Comparison of ENCODE assay signal across 12 cellular contexts in genomic region chr16:84986102-84986501, GRCh38. TPM values are rescaled to one million over a fixed set of nuclear protein-coding genes. Genes with fewer than 3 reads are reported as not detected.
DNase-seq lines count a peak whose midpoint lies in the region; ATAC-seq and TF ChIP-seq lines count a peak whose summit lies in the region.
"Had no signal": no experiment of that assay in that cellular context is flagged by ENCODE, and none has a peak within 500 bp of the region (broad histone marks: within the 10 kb centered on the region; RNA-seq: fewer than 3 reads in every experiment).

No MANE protein-coding gene starts in this region.

- no peaks in the 10 kb centered on the region for H3F3A ChIP-seq in smooth muscle cell (ENCODE audit: low read depth)

- no peaks in the 10 kb centered on the region for H3K27me3 Mint-ChIP-seq in activated CD4-positive, alpha-beta memory T cell treated with anti-CD3 and anti-CD28 coated beads for 36 hours
- H3K27me3 Mint-ChIP-seq in activated CD4-positive, alpha-beta memory T cell treated with anti-CD3 and anti-CD28 coated beads, Interleukin-2, amount 10 ng/mL, durations not matched to agents 7 days and 5 days, result no peaks in the 10 kb centered on the region
- H3K27me3 Mint-ChIP-seq in activated CD4-positive, alpha-beta T cell treated with anti-CD3 and anti-CD28 coated beads, Interleukin-2, amount 10 ng/mL, durations not matched to agents 24 days and 14 days, result no peaks in the 10 kb centered on the region
- H3K27me3 Mint-ChIP-seq: progenitor cell of endocrine pancreas, type B pancreatic cell had no signal

- peaks cover 44% of the 10 kb centered on the region for H3K36me3 Mint-ChIP-seq in activated CD4-positive, alpha-beta memory T cell treated with anti-CD3 and anti-CD28 coated beads for 36 hours
- peaks cover 43% of the 10 kb centered on the region for H3K36me3 Mint-ChIP-seq in activated CD4-positive, alpha-beta memory T cell treated with anti-CD3 and anti-CD28 coated beads, Interleukin-2, amount 10 ng/mL, durations not matched to agents 7 days and 5 days (ENCODE audit: low read depth)
- peaks cover 44% of the 10 kb centered on the region for H3K36me3 Mint-ChIP-seq in activated CD4-positive, alpha-beta T cell treated with anti-CD3 and anti-CD28 coated beads, Interleukin-2, amount 10 ng/mL, durations not matched to agents 24 days and 14 days (ENCODE audit: low read depth)

- WGBS in esophagus muscularis mucosa, result 96% methylated on average over 20 of the region's 22 CpGs
- whole genome bisulfite sequencing in smooth muscle cell (ENCODE audit: low lambda C conversion rate), result 97% methylated on average over 22 of the region's 22 CpGs
- 95 to 96% methylated on average over 21 to 22 of the region's 22 CpGs for WGBS in thyroid gland, 2 donors

- H2AFZ ChIP-seq in smooth muscle cell (ENCODE audit: low read depth), result no peak overlapping the region

- TF ChIP-seq POLR2A in esophagus muscularis mucosa (IDR thresholded peaks at IDR 0.05; ENCODE audit: low read depth), result no peak
- no peak for TF ChIP-seq POLR2A in thyroid gland (IDR thresholded peaks at IDR 0.05)

- CTCF ChIA-PET in activated CD4-positive, alpha-beta memory T cell treated with anti-CD3 and anti-CD28 coated beads for 36 hours (lab: Charles Lee), result interaction anchor here (0.9 to 1.6 kb wide), 5 partner anchors 8 to 248 kb away, joined by 3 to 8 read pairs (median 3); no protein-coding TSS in a partner anchor
- CTCF ChIA-PET in activated CD4-positive, alpha-beta memory T cell treated with anti-CD3 and anti-CD28 coated beads, Interleukin-2, amount 10 ng/mL, durations not matched to agents 7 days and 5 days (lab: Charles Lee), result interaction anchor here (1.2 kb wide), 1 partner anchor 15 kb away, joined by 3 read pairs; no protein-coding TSS in a partner anchor

- intact Hi-C loops in activated CD4-positive, alpha-beta memory T cell treated with anti-CD3 and anti-CD28 coated beads for 36 hours (cut with micrococcal nuclease), result no loop called here
- intact Hi-C loops in activated CD4-positive, alpha-beta T cell treated with anti-CD3 and anti-CD28 coated beads, Interleukin-2, amount 10 ng/mL, durations not matched to agents 24 days and 14 days (cut with micrococcal nuclease), result no loop called here
- intact Hi-C loops in esophagus muscularis mucosa (cut with DNase I), result no loop called here
- intact Hi-C loops in thyroid gland (cut with DNase I), result no loop called here

- H4K20me1 ChIP-seq in smooth muscle cell (ENCODE audit: low read depth), result peaks cover 78% of the 10 kb centered on the region

- H3K4me1 Mint-ChIP-seq in activated CD4-positive, alpha-beta memory T cell treated with anti-CD3 and anti-CD28 coated beads for 36 hours (ENCODE audit: low read depth), result peaks cover 29% of the 10 kb centered on the region
- peaks cover 3% of the 10 kb centered on the region for H3K4me1 Mint-ChIP-seq in activated CD4-positive, alpha-beta memory T cell treated with anti-CD3 and anti-CD28 coated beads, Interleukin-2, amount 10 ng/mL, durations not matched to agents 7 days and 5 days
- H3K4me1 Mint-ChIP-seq in activated CD4-positive, alpha-beta T cell treated with anti-CD3 and anti-CD28 coated beads, Interleukin-2, amount 10 ng/mL, durations not matched to agents 24 days and 14 days, result peaks cover 4% of the 10 kb centered on the region

- no peak overlapping the region for H3K4me3 ChIP-seq in esophagus muscularis mucosa
- no peak overlapping the region for H3K4me3 ChIP-seq in smooth muscle cell
- H3K4me3 ChIP-seq in thyroid gland (replicated peaks in 1 of 3), result no peak overlapping the region
- H3K4me3 ChIP-seq: SK-N-MC had no signal

- no peak overlapping the region for H3K4me2 ChIP-seq in smooth muscle cell

- H3K79me2 ChIP-seq in smooth muscle cell (ENCODE audit: low read depth), result peaks cover 38% of the 10 kb centered on the region

- ATAC-seq in HG03520 (IDR thresholded peaks at IDR 0.05; ENCODE audit: unreplicated experiment), result no peak

- H3K27ac Mint-ChIP-seq in activated CD4-positive, alpha-beta memory T cell treated with anti-CD3 and anti-CD28 coated beads for 36 hours, result peak overlapping the region; percentile 72
- H3K27ac Mint-ChIP-seq in activated CD4-positive, alpha-beta memory T cell treated with anti-CD3 and anti-CD28 coated beads, Interleukin-2, amount 10 ng/mL, durations not matched to agents 7 days and 5 days, result no peak overlapping the region
- peak overlapping the region; percentile 25 for H3K27ac Mint-ChIP-seq in activated CD4-positive, alpha-beta T cell treated with anti-CD3 and anti-CD28 coated beads, Interleukin-2, amount 10 ng/mL, durations not matched to agents 24 days and 14 days

- H3K4me1 ChIP-seq in esophagus muscularis mucosa (peaks cover 19 to 52% (median 35%) of the 10 kb centered on the region in 4 donors), smooth muscle cell (ENCODE audit: low read depth) (no peaks in the 10 kb centered on the region), thyroid gland (no peaks in the 10 kb centered on the region)

- H3K9ac ChIP-seq in smooth muscle cell (ENCODE audit: low read depth), result no peak overlapping the region

- H3K27me3 ChIP-seq in esophagus muscularis mucosa (no peaks in the 10 kb centered on the region), smooth muscle cell (ENCODE audit: low read depth) (no peaks in the 10 kb centered on the region), thyroid gland (no peaks in the 10 kb centered on the region)

- no peak for TF ChIP-seq CTCF in esophagus muscularis mucosa (IDR thresholded peaks at IDR 0.05)
- no peak for TF ChIP-seq CTCF in smooth muscle cell (IDR thresholded peaks at IDR 0.05; ENCODE audit: borderline replicate concordance, insufficient read depth, poor library complexity, severe bottlenecking)
- no peak for TF ChIP-seq CTCF in thyroid gland (IDR thresholded peaks at IDR 0.05)
- no peak for TF ChIP-seq CTCF in GM10266 (IDR thresholded peaks at IDR 0.05; ENCODE audit: control insufficient read depth, insufficient read depth, low read depth, missing control alignments)

- H3K9me3 ChIP-seq in esophagus muscularis mucosa, result no peaks in the 10 kb centered on the region
- no peaks in the 10 kb centered on the region for H3K9me3 ChIP-seq in smooth muscle cell (replicated peaks; ENCODE audit: low read depth)
- no peaks in the 10 kb centered on the region for H3K9me3 ChIP-seq in thyroid gland

- peaks cover 43 to 85% (median 74%) of the 10 kb centered on the region in 4 donors for H3K36me3 ChIP-seq in esophagus muscularis mucosa
- peaks cover 4% of the 10 kb centered on the region for H3K36me3 ChIP-seq in smooth muscle cell (ENCODE audit: low read depth)
- H3K36me3 ChIP-seq in thyroid gland, result peaks cover 30 to 40% of the 10 kb centered on the region in 2 donors

- no peaks in the 10 kb centered on the region for H3K9me3 Mint-ChIP-seq in activated CD4-positive, alpha-beta memory T cell treated with anti-CD3 and anti-CD28 coated beads for 36 hours
- H3K9me3 Mint-ChIP-seq in activated CD4-positive, alpha-beta memory T cell treated with anti-CD3 and anti-CD28 coated beads, Interleukin-2, amount 10 ng/mL, durations not matched to agents 7 days and 5 days, result no peaks in the 10 kb centered on the region
- H3K9me3 Mint-ChIP-seq in activated CD4-positive, alpha-beta T cell treated with anti-CD3 and anti-CD28 coated beads, Interleukin-2, amount 10 ng/mL, durations not matched to agents 24 days and 14 days, result no peaks in the 10 kb centered on the region
- H3K9me3 Mint-ChIP-seq: type B pancreatic cell had no signal

- POLR2A ChIA-PET in activated CD4-positive, alpha-beta memory T cell treated with anti-CD3 and anti-CD28 coated beads for 36 hours (lab: Charles Lee), result no interaction called here
- POLR2A ChIA-PET in activated CD4-positive, alpha-beta memory T cell treated with anti-CD3 and anti-CD28 coated beads, Interleukin-2, amount 10 ng/mL, durations not matched to agents 7 days and 5 days (lab: Charles Lee), result no interaction called here

- no peak for TF ChIP-seq EP300 in esophagus muscularis mucosa (IDR thresholded peaks at IDR 0.05)

- no peak overlapping the region for H3K4me3 Mint-ChIP-seq in activated CD4-positive, alpha-beta memory T cell treated with anti-CD3 and anti-CD28 coated beads for 36 hours
- no peak overlapping the region for H3K4me3 Mint-ChIP-seq in activated CD4-positive, alpha-beta memory T cell treated with anti-CD3 and anti-CD28 coated beads, Interleukin-2, amount 10 ng/mL, durations not matched to agents 7 days and 5 days
- H3K4me3 Mint-ChIP-seq in activated CD4-positive, alpha-beta T cell treated with anti-CD3 and anti-CD28 coated beads, Interleukin-2, amount 10 ng/mL, durations not matched to agents 24 days and 14 days, result no peak overlapping the region
- H3K4me3 Mint-ChIP-seq: type B pancreatic cell had no signal

- H3K27ac ChIP-seq in esophagus muscularis mucosa (replicated peaks in 1 of 4) (peak overlapping the region; percentile 74 to 81 (median 80)), smooth muscle cell (ENCODE audit: low read depth) (peak overlapping the region; percentile 27), thyroid gland (no peak overlapping the region)
- H3K27ac ChIP-seq: SK-N-MC had no signal

- DNase-seq in activated CD4-positive, alpha-beta memory T cell treated with anti-CD3 and anti-CD28 coated beads for 36 hours, result peak; percentile 79
- DNase-seq in activated CD4-positive, alpha-beta memory T cell treated with anti-CD3 and anti-CD28 coated beads, Interleukin-2, amount 10 ng/mL, durations not matched to agents 7 days and 5 days, result no peak
- no peak for DNase-seq in activated CD4-positive, alpha-beta T cell treated with anti-CD3 and anti-CD28 coated beads, Interleukin-2, amount 10 ng/mL, durations not matched to agents 24 days and 14 days
- no peak for DNase-seq in esophagus muscularis mucosa (ENCODE audit: extremely low spot score)
- no peak for DNase-seq in smooth muscle cell (lab: John Stamatoyannopoulos, UW; ENCODE audit: unreplicated experiment)
- no peak for DNase-seq in thyroid gland
- DNase-seq in GM10266 (ENCODE audit: extremely low spot score), result no peak
- DNase-seq: DMS79 treated with DMSO at 0.1 percent for 48 hours had no signal

RNA-seq across cellular contexts. Expression of gene ZDHHC7, which starts 25.2 kb away (rescaled TPM):
- 10 to 100 TPM; 23.5 to 25.1 TPM for total RNA-seq in activated CD4-positive, alpha-beta memory T cell treated with anti-CD3 and anti-CD28 coated beads for 36 hours
- 10 to 100 TPM; 24.6 to 25.1 TPM for total RNA-seq in activated CD4-positive, alpha-beta memory T cell treated with anti-CD3 and anti-CD28 coated beads, Interleukin-2, amount 10 ng/mL, durations not matched to agents 7 days and 5 days
- 28.9 and 30.8 TPM in 2 replicates for total RNA-seq in activated CD4-positive, alpha-beta T cell treated with anti-CD3 and anti-CD28 coated beads, Interleukin-2, amount 10 ng/mL, durations not matched to agents 24 days and 14 days
- 10 to 100 TPM; 45.6 to 68.8 (median 54.3) TPM for total RNA-seq in esophagus muscularis mucosa
- 35.3 and 39.1 TPM in 2 replicates for total RNA-seq in smooth muscle cell
- 31.9 and 42.9 TPM in 2 replicates for polyA plus RNA-seq in smooth muscle cell
- 10 to 100 TPM; 49.8 to 59.2 (median 54.3) TPM for total RNA-seq in thyroid gland

RNA-seq across cellular contexts. Expression of gene KIAA0513, which starts 41.5 kb away (rescaled TPM):
- 10 to 100 TPM; 15.7 to 15.9 TPM for total RNA-seq in activated CD4-positive, alpha-beta memory T cell treated with anti-CD3 and anti-CD28 coated beads for 36 hours
- 1 to 10 TPM; 7.4 to 7.9 TPM for total RNA-seq in activated CD4-positive, alpha-beta memory T cell treated with anti-CD3 and anti-CD28 coated beads, Interleukin-2, amount 10 ng/mL, durations not matched to agents 7 days and 5 days
- total RNA-seq in activated CD4-positive, alpha-beta T cell treated with anti-CD3 and anti-CD28 coated beads, Interleukin-2, amount 10 ng/mL, durations not matched to agents 24 days and 14 days, result 10.6 and 12.1 TPM in 2 replicates
- total RNA-seq in esophagus muscularis mucosa (10 to 100 TPM; 16.4 to 28.8 (median 23.4) TPM), smooth muscle cell (3.3 and 11.2 TPM in 2 replicates), thyroid gland (1 to 10 TPM; 6.2 to 8.4 (median 7.5) TPM)
- 3.2 and 5.3 TPM in 2 replicates for polyA plus RNA-seq in smooth muscle cell

Comparison
In these comparisons a context has a peak if more than half of its experiments do, and no peak if none do; other contexts are left out.
1. H3K27ac ChIP-seq: peak in esophagus muscularis mucosa (4 of 4) and smooth muscle cell (single experiment); none in thyroid gland (0 of 3).